ENCODE assay signal across 12 cellular contexts in the genomic region with DNA sequence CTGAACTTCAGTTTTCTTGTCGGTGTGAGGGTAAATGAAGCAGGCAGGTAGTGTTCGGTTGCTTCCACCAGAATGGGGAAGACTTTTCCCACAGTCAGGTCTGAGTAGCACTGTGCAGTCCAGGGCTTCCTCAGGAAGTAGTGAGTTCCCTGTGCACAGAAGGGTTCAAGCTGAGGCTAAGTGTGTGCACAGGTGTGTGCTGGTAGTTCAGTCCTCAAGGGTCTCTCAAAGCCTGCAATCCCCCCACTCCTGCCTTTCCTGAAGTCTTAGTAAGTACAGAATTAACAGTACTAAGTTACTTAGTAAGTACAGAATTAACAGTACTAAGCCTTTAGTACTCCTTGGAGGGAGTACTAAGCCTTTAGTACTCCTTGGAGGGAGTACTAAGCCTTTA. TPM values are rescaled to one million over a fixed set of nuclear protein-coding genes. Genes with fewer than 3 reads are reported as not detected.
A peak's percentile ranks its signal among the peaks of the same experiment; 100 is the strongest.
DNase-seq lines count a peak whose midpoint lies in the region; ATAC-seq, FAIRE-seq and TF ChIP-seq lines count a peak whose summit lies in the region.
"Had no signal": no experiment of that assay in that cellular context is flagged by ENCODE, and none has a peak within 500 bp of the region (broad histone marks: within the 10 kb centered on the region; RNA-seq: fewer than 3 reads in every experiment).

No MANE protein-coding gene starts in this region.

- POLR2A ChIA-PET in IMR-90 (lab: Charles Lee; ENCODE audit: unreplicated experiment) (no interaction called here), endothelial cell of umbilical vein (lab: Charles Lee) (no interaction called here)

- H3K36me3 ChIP-seq in IMR-90 (ENCODE audit: control insufficient read depth, insufficient read depth, low read length) (peaks cover 3% of the 10 kb centered on the region; the same call in 1 of the 2 replicates), endothelial cell of umbilical vein (ENCODE audit: control insufficient read depth in 2 of 2, extremely low read depth in 1 of 2, insufficient read depth in 2 of 2, low read length in 2 of 2) (no peaks in the 10 kb centered on the region), muscle layer of colon (ENCODE audit: insufficient read depth, low read length) (no peaks in the 10 kb centered on the region), thoracic aorta (no peaks in the 10 kb centered on the region), testis (ENCODE audit: low read depth, missing control alignments) (no peaks in the 10 kb centered on the region)

- dilution Hi-C loops in IMR-90 (cut with HindIII; ENCODE audit: low sequenced_read_pairs, unreplicated experiment): no loop called here
- dilution Hi-C loops in endothelial cell of umbilical vein (cut with MboI; ENCODE audit: extremely low pct_ligation_motif_present, low sequenced_read_pairs): no loop called here

- H2AK9ac ChIP-seq in IMR-90 (replicated peaks; ENCODE audit: low read depth, low read length, poor library complexity): peak overlapping the region; percentile 42

- H3K4me3 ChIP-seq in IMR-90 (ENCODE audit: insufficient read depth, low read depth, low read length) (peak overlapping the region; percentile 34; the same call in 1 of the 2 replicates), endothelial cell of umbilical vein (replicated peaks in 1 of 3; ENCODE audit: insufficient read depth in 1 of 3, low read depth in 1 of 3, low read length in 3 of 3) (peak overlapping the region in 2 of 3 experiments; percentile 58 to 76), muscle layer of colon (ENCODE audit: low read depth in 1 of 2, low read length in 2 of 2) (peak overlapping the region in 1 of 2 donors; percentile 65), thoracic aorta (peak overlapping the region; percentile 82), testis (peak overlapping the region in 1 of 2 donors; percentile 56)

- FAIRE-seq in endothelial cell of umbilical vein (lab: Jason Lieb, UNC): no peak
- FAIRE-seq: HTR-8/SVneo had no signal

- H3K4ac ChIP-seq in IMR-90 (ENCODE audit: low read depth, low read length): 0 out of 2 replicates have a peak overlapping the region, but pooled peaks have one; percentile 37

- H3K79me2 ChIP-seq in endothelial cell of umbilical vein (ENCODE audit: control insufficient read depth, insufficient read depth, low read length): no peaks in the 10 kb centered on the region

- H3K4me1 ChIP-seq in IMR-90 (ENCODE audit: control insufficient read depth, insufficient read depth, low read length): peaks cover 9% of the 10 kb centered on the region; the same call in 1 of the 2 replicates
- peaks cover 29% of the 10 kb centered on the region for H3K4me1 ChIP-seq in endothelial cell of umbilical vein (ENCODE audit: control insufficient read depth, extremely low read depth, insufficient read depth, low read length)
- peaks cover 46% of the 10 kb centered on the region for H3K4me1 ChIP-seq in muscle layer of colon (ENCODE audit: insufficient read depth, low read length)
- H3K4me1 ChIP-seq in thoracic aorta (ENCODE audit: control insufficient read depth in 1 of 2, low read depth in 2 of 2): peaks cover 16 to 37% of the 10 kb centered on the region in 2 donors
- no peaks in the 10 kb centered on the region for H3K4me1 ChIP-seq in foreskin keratinocyte
- peaks cover 23% of the 10 kb centered on the region for H3K4me1 ChIP-seq in testis

- CTCF ChIA-PET in IMR-90 (lab: Yijun Ruan, JAX): no interaction called here
- CTCF ChIA-PET in endothelial cell of umbilical vein (lab: Charles Lee): interaction anchor here (1.1 to 3.4 kb wide), 4 partner anchors 13 to 102 kb away, joined by 3 to 24 read pairs (median 10); no protein-coding TSS in a partner anchor

- BruUV-seq in IMR-90 (replicated peaks; lab: Mats Ljungman, UMichigan) (no TSS peak), endothelial cell of umbilical vein (replicated peaks; lab: Mats Ljungman, UMichigan) (TSS peak; percentile 14)

- TF ChIP-seq POLR2A in IMR-90 (IDR thresholded peaks at IDR 0.05; ENCODE audit: low read depth, low read length): no peak
- TF ChIP-seq POLR2A in endothelial cell of umbilical vein (IDR thresholded peaks at IDR 0.05; ENCODE audit: low read depth, low read length): no peak
- TF ChIP-seq POLR2A in testis (IDR thresholded peaks at IDR 0.05): no peak

- ATAC-seq in IMR-90 (ENCODE audit: low read depth) (no peak), thoracic aorta (ENCODE audit: insufficient number of reproducible peaks, low FRiP score, low read depth) (no peak), foreskin keratinocyte (no peak)

- no CpG with 5 or more reads among the region's 2 CpGs for WGBS in IMR-90 (ENCODE audit: extremely low coverage in 2 of 2, insufficient read length in 1 of 2), 2 experiments
- 42 to 45% methylated on average over 2 of the region's 2 CpGs for WGBS in testis, 2 donors

- H3K23ac ChIP-seq in IMR-90 (ENCODE audit: low read depth, low read length): peak overlapping the region; percentile 31; the same call in 1 of the 2 replicates

- H2AK5ac ChIP-seq in IMR-90 (ENCODE audit: low read depth, low read length): no peak overlapping the region

- no peak for TF ChIP-seq CTCF in IMR-90 (conservative IDR thresholded peaks at IDR 0.05; ENCODE audit: low read depth, low read length)
- TF ChIP-seq CTCF in endothelial cell of umbilical vein (IDR thresholded peaks at IDR 0.05; ENCODE audit: extremely low read depth in 1 of 2, insufficient read depth in 1 of 2, low read depth in 1 of 2, low read length in 2 of 2): no peak
- no peak for TF ChIP-seq CTCF in thoracic aorta (IDR thresholded peaks at IDR 0.05)
- TF ChIP-seq CTCF in foreskin keratinocyte (conservative IDR thresholded peaks at IDR 0.05): no peak
- TF ChIP-seq CTCF in testis (IDR thresholded peaks at IDR 0.05): no peak

- H3K27ac ChIP-seq in IMR-90 (ENCODE audit: insufficient read depth, low read length): no peak overlapping the region
- no peak overlapping the region for H3K27ac ChIP-seq in endothelial cell of umbilical vein (ENCODE audit: insufficient read depth, low read depth, low read length)
- H3K27ac ChIP-seq in muscle layer of colon (ENCODE audit: low read depth, low read length): no peak overlapping the region
- H3K27ac ChIP-seq in thoracic aorta: no peak overlapping the region
- H3K27ac ChIP-seq in foreskin keratinocyte: no peak overlapping the region
- no peak overlapping the region for H3K27ac ChIP-seq in testis

- peaks cover 3% of the 10 kb centered on the region for H3K9me1 ChIP-seq in IMR-90 (ENCODE audit: insufficient read depth, low read length)
- H3K9me1 ChIP-seq in endothelial cell of umbilical vein (replicated peaks; ENCODE audit: control insufficient read depth, extremely low read depth, insufficient read depth, low read length): no peaks in the 10 kb centered on the region

- no peak overlapping the region for H2BK120ac ChIP-seq in IMR-90 (ENCODE audit: low read depth, low read length)

- H3K9me3 ChIP-seq in IMR-90 (ENCODE audit: control insufficient read depth, insufficient read depth, low read length): no peaks in the 10 kb centered on the region
- no peaks in the 10 kb centered on the region for H3K9me3 ChIP-seq in endothelial cell of umbilical vein (replicated peaks; ENCODE audit: control insufficient read depth, insufficient read depth, low read length)
- no peaks in the 10 kb centered on the region for H3K9me3 ChIP-seq in muscle layer of colon (ENCODE audit: low read length)
- no peaks in the 10 kb centered on the region for H3K9me3 ChIP-seq in thoracic aorta
- no peaks in the 10 kb centered on the region for H3K9me3 ChIP-seq in testis

- TF ChIP-seq RAD21 in IMR-90 (IDR thresholded peaks at IDR 0.05; ENCODE audit: low read length): no peak

- H2BK20ac ChIP-seq in IMR-90 (ENCODE audit: low read depth, low read length): 0 out of 2 replicates have a peak overlapping the region, but pooled peaks have one; percentile 20

- H4K8ac ChIP-seq in IMR-90 (ENCODE audit: low read depth in 2 of 2, low read length in 2 of 2): no peak overlapping the region

- H2BK15ac ChIP-seq in IMR-90 (ENCODE audit: low read depth, low read length): no peak overlapping the region

- peaks cover 13% of the 10 kb centered on the region for H3K27me3 ChIP-seq in IMR-90 (ENCODE audit: control insufficient read depth, insufficient read depth, low read length)
- no peaks in the 10 kb centered on the region for H3K27me3 ChIP-seq in endothelial cell of umbilical vein (ENCODE audit: control insufficient read depth in 2 of 2, insufficient read depth in 2 of 2, low read length in 2 of 2)
- H3K27me3 ChIP-seq in muscle layer of colon (ENCODE audit: control insufficient read depth in 1 of 2, insufficient read depth in 2 of 2, low read length in 2 of 2): no peaks in the 10 kb centered on the region
- H3K27me3 ChIP-seq in thoracic aorta (replicated peaks; ENCODE audit: insufficient read depth): no peaks in the 10 kb centered on the region
- H3K27me3 ChIP-seq in foreskin keratinocyte: peaks cover 86% of the 10 kb centered on the region
- H3K27me3 ChIP-seq in testis: no peaks in the 10 kb centered on the region

- intact Hi-C loops in IMR-90 (cut with micrococcal nuclease) (loop anchor here (5.0 kb wide), 1 partner anchor 216 kb away; no protein-coding TSS in a partner anchor), endothelial cell of umbilical vein (cut with micrococcal nuclease) (loop anchor here (1.0 kb wide), 1 partner anchor 10 kb away; no protein-coding TSS in a partner anchor), testis (cut with DNase I; ENCODE audit: low total_unique reads) (no loop called here)

- no peak for DNase-seq in IMR-90
- no peak for DNase-seq in endothelial cell of umbilical vein (ENCODE audit: low read depth, low spot score)
- DNase-seq in thoracic aorta (ENCODE audit: low spot score): no peak
- DNase-seq in foreskin keratinocyte: no peak
- DNase-seq in NCI-H1417 (lab: John Stamatoyannopoulos, UW): no peak
- no peak for DNase-seq in testis
- DNase-seq in kidney tubule cell (ENCODE audit: low spot score): no peak
- DNase-seq: activated gamma-delta T cell treated with Interleukin-2 at 50 U/mL for 16 hours, DMS 273 treated with DMSO at 0.1 percent for 48 hours, NCI-H1930 had no signal

- in situ Hi-C loops in IMR-90 (cut with MboI; ENCODE audit: low sequenced_read_pairs): no loop called here

- peaks cover 0 to 14% of the 10 kb centered on the region in 2 experiments; a peak in 1 of 4 replicates for H3K79me1 ChIP-seq in IMR-90 (ENCODE audit: low read depth in 1 of 2, low read length in 2 of 2)

- no peak overlapping the region for H4K91ac ChIP-seq in IMR-90 (ENCODE audit: insufficient read depth, low read depth, low read length)

- H3K56ac ChIP-seq in IMR-90 (ENCODE audit: extremely low read depth, insufficient read depth, low read length): no peak overlapping the region

- no peak overlapping the region; the same call in 1 of the 2 replicates for H3K18ac ChIP-seq in IMR-90 (ENCODE audit: low read depth, low read length)

- no peak overlapping the region; the same call in 1 of the 2 replicates for H3K14ac ChIP-seq in IMR-90 (replicated peaks; ENCODE audit: low read depth, low read length)

- no peak overlapping the region for H4K5ac ChIP-seq in IMR-90 (ENCODE audit: low read depth, low read length)

- H3K9ac ChIP-seq in IMR-90 (ENCODE audit: low read depth, low read length) (no peak overlapping the region), endothelial cell of umbilical vein (replicated peaks; ENCODE audit: extremely low read depth, insufficient read depth, low read length) (peak overlapping the region; percentile 70), muscle layer of colon (ENCODE audit: low read length) (peak overlapping the region; percentile 30)

- H4K20me1 ChIP-seq in IMR-90 (ENCODE audit: insufficient read depth, low read length): peaks cover 28% of the 10 kb centered on the region
- no peaks in the 10 kb centered on the region for H4K20me1 ChIP-seq in endothelial cell of umbilical vein (replicated peaks; ENCODE audit: control insufficient read depth, extremely low read depth, insufficient read depth, low read length)

- H2BK5ac ChIP-seq in IMR-90 (ENCODE audit: low read depth, low read length, poor library complexity, severe bottlenecking): no peak overlapping the region

- H3K4me2 ChIP-seq in IMR-90 (ENCODE audit: low read depth, low read length): peak overlapping the region; percentile 78; the same call in 1 of the 2 replicates
- H3K4me2 ChIP-seq in endothelial cell of umbilical vein (ENCODE audit: insufficient read depth, low read length): peak overlapping the region; percentile 83

- peak overlapping the region; percentile 60 for H2AFZ ChIP-seq in IMR-90 (replicated peaks; ENCODE audit: low read length, poor library complexity)
- H2AFZ ChIP-seq in endothelial cell of umbilical vein (ENCODE audit: low read depth, low read length): peak overlapping the region; percentile 76

RNA-seq across cellular contexts. Expression of a gene that starts 1.4 kb away (rescaled TPM):
- total RNA-seq in IMR-90 (2012; rRNA removed) (5.6 and 6.1 TPM in 2 replicates), endothelial cell of umbilical vein (48.4 and 53.6 TPM in 2 replicates), thoracic aorta (100 to 1,000 TPM in 1 of 2 donors, 10 to 100 TPM in 1; 87.4 to 104 TPM), foreskin keratinocyte (26.5 and 26.6 TPM in 2 replicates), testis (100 to 1,000 TPM; 102 to 136 TPM)
- polyA plus RNA-seq in IMR-90 (2012; rRNA removed) (17.2 and 20.4 TPM in 2 replicates), endothelial cell of umbilical vein (29.2 and 29.9 TPM in 2 replicates), foreskin keratinocyte (12.5 and 14.1 TPM in 2 replicates), testis (ENCODE audit: insufficient read depth, low read depth, low replicate concordance) (57.7 TPM)
- polyA plus RNA-seq in IMR-90 (2012; cell fraction: cytosol; rRNA removed): 12.2 and 16.5 TPM in 2 replicates
- 27.8 and 42.5 TPM in 2 replicates for polyA plus RNA-seq in IMR-90 (2012; cell fraction: nucleus; rRNA removed; ENCODE audit: low replicate concordance)
- 30.3 and 32.7 TPM in 2 replicates for polyA plus RNA-seq in endothelial cell of umbilical vein (2011; cell fraction: cytosol; rRNA removed)
- 51.8 and 52.0 TPM in 2 replicates for polyA plus RNA-seq in endothelial cell of umbilical vein (2011; cell fraction: nucleus; rRNA removed)
- 26.9 and 27.1 TPM in 2 replicates for polyA plus RNA-seq in endothelial cell of umbilical vein (2012)
- 67.5 and 90.9 TPM in 2 replicates for polyA minus RNA-seq in endothelial cell of umbilical vein
- 12.8 TPM for polyA minus RNA-seq in endothelial cell of umbilical vein (2011; cell fraction: cytosol; rRNA and poly(A)+ RNA removed)
- 33.9 and 35.2 TPM in 2 replicates for polyA minus RNA-seq in endothelial cell of umbilical vein (2011; cell fraction: nucleus; rRNA and poly(A)+ RNA removed)
